Comparison of ENCODE assay signal across 15 cellular contexts in the genomic region with DNA sequence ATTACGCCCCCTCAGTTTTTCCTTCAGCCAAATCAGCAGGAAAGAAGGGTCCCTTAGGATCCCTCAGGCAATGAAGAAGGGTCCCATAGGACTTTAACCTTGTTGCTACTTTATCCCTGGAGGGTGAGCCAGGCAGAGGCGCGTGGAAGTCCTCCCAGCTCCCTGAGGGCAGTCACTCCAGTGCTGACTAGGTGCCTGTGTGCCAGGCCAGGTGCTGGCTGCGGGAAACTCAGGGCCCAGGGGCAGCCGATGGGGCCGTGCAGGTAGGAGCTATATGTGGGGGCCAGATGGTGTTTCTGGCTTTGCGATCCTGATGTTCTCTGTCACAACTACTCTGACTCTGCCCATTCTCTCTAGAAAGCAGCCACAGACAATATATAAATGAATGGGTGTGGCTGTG.
"Had no signal": no experiment of that assay in that cellular context is flagged by ENCODE, and none has a peak within 500 bp of the region (broad histone marks: within the 10 kb centered on the region; RNA-seq: fewer than 3 reads in every experiment).

No MANE protein-coding gene starts in this region.

- H3K4me3 ChIP-seq: psoas muscle, thoracic aorta had no signal

- H3K27ac ChIP-seq: psoas muscle, thoracic aorta had no signal

- DNase-seq: activated B cell treated with CpG ODN at 0.5 μM for 24 hours; activated CD4-positive, alpha-beta T cell treated with anti-CD3 and anti-CD28 coated beads, Interleukin-2, amount 50 U/mL, for 1 hour; activated CD8-positive, alpha-beta memory T cell treated with anti-CD3 and anti-CD28 coated beads for 24 hours; activated naive CD4-positive, alpha-beta T cell treated with anti-CD3 and anti-CD28 coated beads, Interleukin-2, amount 50 U/mL, for 16 hours; head of caudate nucleus; nucleus accumbens; psoas muscle; stimulated activated CD4-positive, alpha-beta T cell treated with anti-CD3 and anti-CD28 coated beads, Interleukin-12 subunit alpha, Interleukin-12 subunit beta, amount 100 ng/mL, for 4 hours; stimulated activated CD4-positive, alpha-beta T cell treated with anti-CD3 and anti-CD28 coated beads, Interleukin-2, amount 100 ng/mL, for 24 hours; T-helper 17 cell had no signal

- H3K4me1 Mint-ChIP-seq: T-helper 17 cell had no signal

- ATAC-seq: natural killer cell treated with Interleukin-12 subunit alpha and Interleukin-12 subunit beta and Interleukin-15 and Interleukin-18, amount 100 ng/mL, for 72 hours; psoas muscle; T-helper 17 cell had no signal

- H3K4me3 Mint-ChIP-seq: activated B cell treated with CpG ODN at 0.5 μM for 24 hours; natural killer cell treated with Interleukin-12 subunit alpha and Interleukin-12 subunit beta and Interleukin-15 and Interleukin-18, amount 100 ng/mL, for 72 hours; T-helper 17 cell had no signal

- H3K36me3 Mint-ChIP-seq: natural killer cell treated with Interleukin-12 subunit alpha and Interleukin-12 subunit beta and Interleukin-15 and Interleukin-18, amount 100 ng/mL, for 72 hours had no signal

- H3K27me3 Mint-ChIP-seq: activated B cell treated with CpG ODN at 0.5 μM for 24 hours had no signal

- H3K9me3 Mint-ChIP-seq: activated B cell treated with CpG ODN at 0.5 μM for 24 hours; natural killer cell treated with Interleukin-12 subunit alpha and Interleukin-12 subunit beta and Interleukin-15 and Interleukin-18, amount 100 ng/mL, for 72 hours had no signal

- FAIRE-seq: astrocyte, bronchial epithelial cell, frontal cortex had no signal

- H3K36me3 ChIP-seq: thoracic aorta had no signal

- H3K27ac Mint-ChIP-seq: activated B cell treated with CpG ODN at 0.5 μM for 24 hours; natural killer cell treated with Interleukin-12 subunit alpha and Interleukin-12 subunit beta and Interleukin-15 and Interleukin-18, amount 100 ng/mL, for 72 hours; T-helper 17 cell had no signal

- H3K9me3 ChIP-seq: psoas muscle, thoracic aorta had no signal
